9 cellular contexts compared by ENCODE assay signal in the genomic region with DNA sequence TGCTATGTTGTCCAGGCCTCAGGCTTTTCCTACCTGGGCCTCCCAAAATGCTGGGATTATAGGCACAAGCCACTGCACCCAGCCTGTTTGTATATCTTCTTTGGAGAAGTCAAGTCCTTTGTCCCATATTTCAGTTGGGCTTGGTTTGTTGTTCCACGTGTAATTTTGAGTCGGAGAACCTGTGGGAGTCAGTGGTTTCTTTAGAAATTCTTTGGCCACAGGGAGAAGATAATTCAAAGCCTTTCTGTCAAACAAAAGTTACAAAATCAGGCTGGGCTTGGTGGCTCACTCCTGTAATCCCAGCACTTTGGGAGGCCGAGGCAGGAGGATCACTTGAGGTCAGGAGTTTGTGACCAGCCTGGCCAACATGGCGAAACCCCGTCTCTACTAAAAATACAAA. TPM values are rescaled to one million over a fixed set of nuclear protein-coding genes. Genes with fewer than 3 reads are reported as not detected.
DNase-seq lines count a peak whose midpoint lies in the region; ATAC-seq, FAIRE-seq and TF ChIP-seq lines count a peak whose summit lies in the region.
"Not testable (repeated sequence)": the region's sequence is repeated elsewhere in the genome, so short reads cannot be mapped to it uniquely, and the experiment has no call there.
"Had no signal": no experiment of that assay in that cellular context is flagged by ENCODE, and none has a peak within 500 bp of the region (broad histone marks: within the 10 kb centered on the region; RNA-seq: fewer than 3 reads in every experiment).

No MANE protein-coding gene starts in this region.

- H3K27ac ChIP-seq in HL-60 (replicated peaks) (peak overlapping the region; percentile 92), sigmoid colon (peak overlapping the region in 3 of 4 donors; percentile 44 to 46 (median 45))
- not testable (repeated sequence) for H3K27ac ChIP-seq in K562 (ENCODE audit: extremely low read depth, low read depth, low read length)

- not testable (repeated sequence) for H2AFZ ChIP-seq in K562 (ENCODE audit: low read depth, low read length)

- 80% methylated on average over 5 of the region's 5 CpGs for WGBS in K562 (ENCODE audit: insufficient coverage, low coverage, missing lambda C conversion rate)
- 89 to 90% methylated on average over 5 of the region's 5 CpGs for WGBS in sigmoid colon, 2 donors

- FAIRE-seq in K562 (lab: Jason Lieb, UNC), result not testable (repeated sequence)

- peak overlapping the region; percentile 45 for H3K27ac Mint-ChIP-seq in nephron progenitor cell

- not testable (repeated sequence) for H3K27me3 ChIP-seq in HL-60 (ENCODE audit: insufficient read depth, poor library complexity, severe bottlenecking); K562 (ENCODE audit: control insufficient read depth in 2 of 2, insufficient read depth in 2 of 2, low read length in 2 of 2); sigmoid colon

- H3K79me2 ChIP-seq in K562 (ENCODE audit: control insufficient read depth, insufficient read depth, low read length), result not testable (repeated sequence)

- H3K4me2 ChIP-seq in K562 (ENCODE audit: insufficient read depth, low read length), result not testable (repeated sequence)

- not testable (repeated sequence) for H3K36me3 Mint-ChIP-seq in nephron progenitor cell (ENCODE audit: low read depth)

- CTCF ChIA-PET in K562 (lab: Yijun Ruan, JAX; ENCODE audit: low intra/inter-chr PET ratio), result not testable (repeated sequence)

- not testable (repeated sequence) for H3K4me3 Mint-ChIP-seq in nephron progenitor cell

- BruUV-seq in K562 (replicated peaks; lab: Mats Ljungman, UMichigan), result not testable (repeated sequence)

- intact Hi-C loops in K562 (cut with micrococcal nuclease), result not testable (repeated sequence)
- intact Hi-C loops in sigmoid colon (cut with DNase I), result loop anchor here (5.0 kb wide), 1 partner anchor 196 kb away; no protein-coding TSS in a partner anchor

- POLR2A ChIA-PET in K562 (lab: Yijun Ruan, JAX), result interaction anchor here (0.7 to 6.9 kb wide), 4 partner anchors 7 to 125 kb away, joined by 3 to 95 read pairs (median 4); no protein-coding TSS in a partner anchor

- not testable (repeated sequence) for H3K9me3 ChIP-seq in K562 (replicated peaks; ENCODE audit: control insufficient read depth, insufficient read depth, low read depth, low read length); sigmoid colon

- not testable (repeated sequence) for H3K4me3 ChIP-seq in HL-60 (replicated peaks; ENCODE audit: insufficient read depth, low read length); K562; fibroblast of pulmonary artery (replicated peaks; ENCODE audit: low read depth, low read length); sigmoid colon

- DNase-seq in HL-60 (ENCODE audit: low read depth in 1 of 2, low spot score in 1 of 2), result peak in 1 of 2 experiments; percentile 21
- DNase-seq in MV-4-11 (lab: John Stamatoyannopoulos, UW), result peak; percentile 26
- DNase-seq in K562 (ENCODE audit: extremely low read depth in 1 of 4, low spot score in 3 of 4); nephron progenitor cell; sigmoid colon: not testable (repeated sequence)
- peak; percentile 41 for DNase-seq in fibroblast of pulmonary artery (ENCODE audit: low read depth)

- not testable (repeated sequence) for TF ChIP-seq CTCF in HL-60 (IDR thresholded peaks at IDR 0.05; ENCODE audit: insufficient read depth, low read length); K562 (IDR thresholded peaks at IDR 0.05 in 2 of 3, conservative IDR thresholded peaks at IDR 0.05 in 1 of 3; ENCODE audit: insufficient read depth in 2 of 3, low read depth in 1 of 3, low read length in 3 of 3); fibroblast of pulmonary artery (IDR thresholded peaks at IDR 0.05; ENCODE audit: low read length, missing control alignments); nephron progenitor cell (IDR thresholded peaks at IDR 0.05); sigmoid colon (IDR thresholded peaks at IDR 0.05)

- H3K9me1 ChIP-seq in K562 (ENCODE audit: control insufficient read depth, insufficient read depth, low read length), result not testable (repeated sequence)

- not testable (repeated sequence) for ATAC-seq in K562

- H3K27me3 Mint-ChIP-seq in nephron progenitor cell (ENCODE audit: low read depth, poor library complexity), result not testable (repeated sequence)

- H3K9ac ChIP-seq in K562 (ENCODE audit: insufficient read depth in 1 of 2, low read depth in 2 of 2, low read length in 2 of 2), result not testable (repeated sequence)

- not testable (repeated sequence) for TF ChIP-seq POLR2A in K562 (conservative IDR thresholded peaks at IDR 0.05); sigmoid colon (IDR thresholded peaks at IDR 0.05)

- not testable (repeated sequence) for TF ChIP-seq RAD21 in K562 (CRISPR knock-in tag; conservative IDR thresholded peaks at IDR 0.05 in 1 of 2, IDR thresholded peaks at IDR 0.05 in 1 of 2)

- TF ChIP-seq EP300 in K562 (IDR thresholded peaks at IDR 0.05; ENCODE audit: low read length); sigmoid colon (IDR thresholded peaks at IDR 0.05): not testable (repeated sequence)

- not testable (repeated sequence) for H4K20me1 ChIP-seq in K562 (replicated peaks; ENCODE audit: control insufficient read depth, insufficient read depth, low read length)

- H3K4me1 ChIP-seq in K562 (replicated peaks in 1 of 2; ENCODE audit: control insufficient read depth in 2 of 2, insufficient read depth in 2 of 2, low read length in 2 of 2), result peaks cover 19 to 47% of the 10 kb centered on the region in 2 experiments
- H3K4me1 ChIP-seq in sigmoid colon, result not testable (repeated sequence)

- H3K9me3 Mint-ChIP-seq in nephron progenitor cell, result not testable (repeated sequence)

- peaks cover 35% of the 10 kb centered on the region; the same call in 2 of the 3 replicates for H3K36me3 ChIP-seq in K562 (ENCODE audit: control insufficient read depth, insufficient read depth, low read length)
- H3K36me3 ChIP-seq in sigmoid colon, result peaks cover 0 to 29% (median 15%) of the 10 kb centered on the region in 4 donors

- H3K4me1 Mint-ChIP-seq in nephron progenitor cell, result peaks cover 22% of the 10 kb centered on the region

- in situ Hi-C loops in K562 (cut with MboI), result not testable (repeated sequence)

RNA-seq across cellular contexts. Expression of gene MIIP, which starts 14.1 kb away (rescaled TPM):
- total RNA-seq in K562 (2011; cell fraction: chromatin; rRNA removed; ENCODE audit: low replicate concordance), result 73.6 and 259 TPM in 2 replicates
- total RNA-seq in K562 (2011; cell fraction: nucleolus; rRNA removed), result 259 and 285 TPM in 2 replicates
- 145 and 161 TPM in 2 replicates for total RNA-seq in K562 (2011; cell fraction: nucleoplasm; rRNA removed)
- total RNA-seq in K562 (2014; rRNA removed) (117 and 131 TPM in 2 replicates), K562 (2014; rRNA removed; fragmentation: Illumina TruSeq; extraction: Trizol) (11.8 and 17.2 TPM in 2 replicates), K562 (2015; rRNA removed; fragmentation: Illumina TruSeq; extraction: Trizol) (50.7 and 55.6 TPM in 2 replicates), K562 (2021) (92.8 and 102 TPM in 2 replicates), sigmoid colon (10 to 100 TPM; 23.7 to 31.2 (median 27.4) TPM)
- polyA plus RNA-seq in K562 (2011; rRNA removed) (48.3 and 113 TPM in 2 replicates), K562 (2014; fragmentation: Illumina TruSeq; extraction: Trizol) (30.8 and 57.5 TPM in 2 replicates), K562 (2014; fragmentation: Nextera tagmentation; extraction: Ambion mirVana) (1 to 10 TPM; 2.5 to 5.1 TPM), K562 (2014; rRNA removed) (105 and 108 TPM in 2 replicates), sigmoid colon (10 to 100 TPM; 12.7 to 32.6 (median 18.0) TPM)
- 79.2 and 124 TPM in 2 replicates for polyA plus RNA-seq in K562 (2011; cell fraction: cytosol; rRNA removed)
- 514 and 538 TPM in 2 replicates for polyA plus RNA-seq in K562 (2011; cell fraction: nucleus; rRNA removed)
- polyA plus RNA-seq in K562 (2012), result 79.3 and 134 TPM in 2 replicates
- polyA minus RNA-seq in K562 (2011; rRNA and poly(A)+ RNA removed), result 15.8 and 16.2 TPM in 2 replicates
- polyA minus RNA-seq in K562 (2011; cell fraction: cytosol; rRNA and poly(A)+ RNA removed), result 26.3 and 43.2 TPM in 2 replicates
- polyA minus RNA-seq in K562 (2011; cell fraction: nucleus; rRNA and poly(A)+ RNA removed), result 54.1 and 78.2 TPM in 2 replicates

RNA-seq across cellular contexts. Expression of gene TNFRSF8, which starts 29.7 kb away (rescaled TPM):
- total RNA-seq in K562 (2011; cell fraction: chromatin; rRNA removed; ENCODE audit: low replicate concordance), result 14.4 and 37.6 TPM in 2 replicates
- 36.7 and 39.3 TPM in 2 replicates for total RNA-seq in K562 (2011; cell fraction: nucleolus; rRNA removed)
- 23.4 and 24.7 TPM in 2 replicates for total RNA-seq in K562 (2011; cell fraction: nucleoplasm; rRNA removed)
- 22.2 and 27.1 TPM in 2 replicates for total RNA-seq in K562 (2014; rRNA removed)
- 5.9 and 8.7 TPM in 2 replicates for total RNA-seq in K562 (2014; rRNA removed; fragmentation: Illumina TruSeq; extraction: Trizol)
- 17.1 and 18.9 TPM in 2 replicates for total RNA-seq in K562 (2015; rRNA removed; fragmentation: Illumina TruSeq; extraction: Trizol)
- total RNA-seq in K562 (2021), result 38.4 and 40.2 TPM in 2 replicates
- 5.6 and 12.0 TPM in 2 replicates for polyA plus RNA-seq in K562 (2011; rRNA removed)
- polyA plus RNA-seq in K562 (2011; cell fraction: cytosol; rRNA removed), result 10.7 and 17.1 TPM in 2 replicates
- polyA plus RNA-seq in K562 (2011; cell fraction: nucleus; rRNA removed), result 8.7 and 10.8 TPM in 2 replicates
- polyA plus RNA-seq in K562 (2012), result 23.2 and 39.4 TPM in 2 replicates
- polyA plus RNA-seq in K562 (2014; fragmentation: Illumina TruSeq; extraction: Trizol), result 22.4 and 24.4 TPM in 2 replicates
- 1 to 10 TPM; 3.5 to 3.7 TPM for polyA plus RNA-seq in K562 (2014; fragmentation: Nextera tagmentation; extraction: Ambion mirVana)
- polyA plus RNA-seq in K562 (2014; rRNA removed), result 18.2 and 19.9 TPM in 2 replicates
- 6.5 and 7.8 TPM in 2 replicates for polyA minus RNA-seq in K562 (2011; rRNA and poly(A)+ RNA removed)
- polyA minus RNA-seq in K562 (2011; cell fraction: cytosol; rRNA and poly(A)+ RNA removed), result 14.6 and 16.9 TPM in 2 replicates
- polyA minus RNA-seq in K562 (2011; cell fraction: nucleus; rRNA and poly(A)+ RNA removed), result 5.3 and 7.6 TPM in 2 replicates
- 1 to 10 TPM in 1 of 4 donors, under 1 TPM in 3; 0.68 to 1.1 (median 0.77) TPM for total RNA-seq in sigmoid colon
- polyA plus RNA-seq in sigmoid colon, result 1 to 10 TPM in 1 of 3 donors, under 1 TPM in 1, not detected in 1; 0.92 to 1.8 TPM
- total RNA-seq: Calu3; CD4-positive, alpha-beta memory T cell; G401 had no signal
- polyA plus RNA-seq: CD4-positive, alpha-beta memory T cell had no signal

RNA-seq across cellular contexts. Expression of gene MFN2, which starts 53.2 kb away (rescaled TPM):
- 133 and 181 TPM in 2 replicates for total RNA-seq in K562 (2011; cell fraction: chromatin; rRNA removed; ENCODE audit: low replicate concordance)
- total RNA-seq in K562 (2011; cell fraction: nucleolus; rRNA removed), result 106 and 110 TPM in 2 replicates
- total RNA-seq in K562 (2011; cell fraction: nucleoplasm; rRNA removed), result 88.2 and 107 TPM in 2 replicates
- total RNA-seq in K562 (2014; rRNA removed) (95.4 and 108 TPM in 2 replicates), K562 (2014; rRNA removed; fragmentation: Illumina TruSeq; extraction: Trizol) (87.1 and 109 TPM in 2 replicates), K562 (2015; rRNA removed; fragmentation: Illumina TruSeq; extraction: Trizol) (79.6 and 82.9 TPM in 2 replicates), K562 (2021) (147 and 158 TPM in 2 replicates), sigmoid colon (100 to 1,000 TPM in 2 of 4 donors, 10 to 100 TPM in 2; 83.9 to 121 (median 96.9) TPM)
- polyA plus RNA-seq in K562 (2011; rRNA removed) (83.4 and 112 TPM in 2 replicates), K562 (2014; fragmentation: Illumina TruSeq; extraction: Trizol) (139 and 165 TPM in 2 replicates), K562 (2014; fragmentation: Nextera tagmentation; extraction: Ambion mirVana) (10 to 100 TPM; 10.5 to 14.0 TPM), K562 (2014; rRNA removed) (94.6 and 99.9 TPM in 2 replicates), sigmoid colon (10 to 100 TPM; 33.0 to 61.5 (median 58.0) TPM)
- polyA plus RNA-seq in K562 (2011; cell fraction: cytosol; rRNA removed), result 74.2 and 81.7 TPM in 2 replicates
- polyA plus RNA-seq in K562 (2011; cell fraction: nucleus; rRNA removed), result 185 and 193 TPM in 2 replicates
- 74.5 and 123 TPM in 2 replicates for polyA plus RNA-seq in K562 (2012)
- 105 and 127 TPM in 2 replicates for polyA minus RNA-seq in K562 (2011; rRNA and poly(A)+ RNA removed)
- polyA minus RNA-seq in K562 (2011; cell fraction: cytosol; rRNA and poly(A)+ RNA removed), result 52.3 and 57.5 TPM in 2 replicates
- polyA minus RNA-seq in K562 (2011; cell fraction: nucleus; rRNA and poly(A)+ RNA removed), result 38.1 and 91.4 TPM in 2 replicates
